ENCODE assay signal across 1 cellular context in the genomic region with DNA sequence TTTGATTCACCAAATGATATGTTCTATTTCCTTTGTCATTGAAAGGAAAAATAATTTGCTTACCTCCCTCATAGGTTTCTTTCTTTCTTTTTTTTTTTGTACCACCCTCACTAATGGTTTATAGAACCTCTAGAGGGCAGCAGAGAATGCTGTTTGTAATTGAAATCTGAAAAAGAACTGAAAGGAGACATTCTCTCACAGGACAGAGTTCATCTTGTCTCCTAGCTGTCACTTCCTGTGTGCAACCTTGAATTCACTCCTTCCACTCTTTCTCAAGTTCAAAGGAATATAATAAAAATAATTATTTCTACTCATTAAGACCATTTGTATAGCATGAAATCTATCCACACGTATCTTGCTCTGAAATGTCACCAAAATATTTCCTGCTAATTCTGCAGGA.
A peak's percentile ranks its signal among the peaks of the same experiment; 100 is the strongest.
TF ChIP-seq lines count a peak whose summit lies in the region.

No MANE protein-coding gene starts in this region.

TF ChIP-seq in HepG2, 621 proteins besides CTCF, POLR2A, EP300 and RAD21 (continued from another document):
- TF ChIP-seq, protein P1, sequence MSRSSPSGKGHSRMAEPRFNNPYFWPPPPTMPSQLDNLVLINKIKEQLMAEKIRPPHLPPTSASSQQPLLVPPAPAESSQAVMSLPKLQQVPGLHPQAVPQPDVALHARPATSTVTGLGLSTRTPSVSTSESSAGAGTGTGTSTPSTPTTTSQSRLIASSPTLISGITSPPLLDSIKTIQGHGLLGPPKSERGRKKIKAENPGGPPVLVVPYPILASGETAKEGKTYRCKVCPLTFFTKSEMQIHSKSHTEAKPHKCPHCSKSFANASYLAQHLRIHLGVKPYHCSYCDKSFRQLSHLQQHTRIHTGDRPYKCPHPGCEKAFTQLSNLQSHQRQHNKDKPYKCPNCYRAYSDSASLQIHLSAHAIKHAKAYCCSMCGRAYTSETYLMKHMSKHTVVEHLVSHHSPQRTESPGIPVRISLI (CRISPR knock-in tag; IDR thresholded peaks at IDR 0.05; ENCODE audit: borderline replicate concordance) = peak; percentile 50; the same call in 1 of the 2 replicates
- TF ChIP-seq GABPB1 (CRISPR knock-in tag; IDR thresholded peaks at IDR 0.05) (peak; percentile 84), NR2C2 (CRISPR knock-in tag; IDR thresholded peaks at IDR 0.05; ENCODE audit: borderline replicate concordance) (peak; percentile 22; the same call in 1 of the 2 replicates), STAG1 (CRISPR knock-in tag; IDR thresholded peaks at IDR 0.05) (peak; percentile 51), ZNF263 (CRISPR knock-in tag; IDR thresholded peaks at IDR 0.05) (no peak), CREB1 (IDR thresholded peaks at IDR 0.05) (no peak), CREB1 (CRISPR knock-in tag; IDR thresholded peaks at IDR 0.05) (peak; percentile 78), BRF2 (CRISPR knock-in tag; IDR thresholded peaks at IDR 0.05) (no peak), KAT8 (CRISPR knock-in tag; IDR thresholded peaks at IDR 0.05) (0 out of 2 replicates have a peak, but pooled peaks have one; percentile 46), THAP11 (CRISPR knock-in tag; IDR thresholded peaks at IDR 0.05) (0 out of 2 replicates have a peak, but pooled peaks have one; percentile 26)
- TF ChIP-seq, protein P2, sequence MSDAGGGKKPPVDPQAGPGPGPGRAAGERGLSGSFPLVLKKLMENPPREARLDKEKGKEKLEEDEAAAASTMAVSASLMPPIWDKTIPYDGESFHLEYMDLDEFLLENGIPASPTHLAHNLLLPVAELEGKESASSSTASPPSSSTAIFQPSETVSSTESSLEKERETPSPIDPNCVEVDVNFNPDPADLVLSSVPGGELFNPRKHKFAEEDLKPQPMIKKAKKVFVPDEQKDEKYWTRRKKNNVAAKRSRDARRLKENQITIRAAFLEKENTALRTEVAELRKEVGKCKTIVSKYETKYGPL (CRISPR knock-in tag; IDR thresholded peaks at IDR 0.05) = no peak
